ENCODE assay signal across 29 cellular contexts in the genomic region with DNA sequence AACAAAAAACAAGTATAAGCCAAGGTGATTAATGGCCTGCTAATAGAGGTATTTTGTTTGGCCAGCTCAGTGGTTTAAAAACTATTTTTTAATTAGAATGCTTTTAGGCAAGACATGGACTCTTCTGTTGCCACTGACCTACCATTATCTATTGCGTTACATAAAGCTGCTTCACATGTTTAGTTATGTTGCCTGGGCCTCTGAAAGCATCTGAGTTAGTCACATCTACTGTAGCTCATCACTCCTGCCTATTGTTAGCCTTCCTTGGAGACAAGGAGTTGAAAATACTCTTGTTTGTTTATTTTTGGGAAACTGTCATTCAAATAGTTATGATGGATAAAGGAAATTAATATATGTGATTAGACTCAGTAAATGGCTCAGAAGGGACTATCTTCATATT. TPM values are rescaled to one million over a fixed set of nuclear protein-coding genes. Genes with fewer than 3 reads are reported as not detected.
"Had no signal": no experiment of that assay in that cellular context is flagged by ENCODE, and none has a peak within 500 bp of the region (broad histone marks: within the 10 kb centered on the region; RNA-seq: fewer than 3 reads in every experiment).

No MANE protein-coding gene starts in this region.

- H3K27ac ChIP-seq: adrenal gland, SJCRH30, SK-N-MC, WERI-Rb-1 had no signal

- ATAC-seq: activated CD8-positive, alpha-beta T cell treated with anti-CD3 and anti-CD28 coated beads for 36 hours; activated naive CD4-positive, alpha-beta T cell treated with anti-CD3 and anti-CD28 coated beads, Interleukin-2, amount 50 U/mL, for 72 hours; activated T-cell treated with anti-CD3 and anti-CD28 coated beads, Interleukin-2, amount 50 U/mL, for 72 hours; Panc1 had no signal

- H3K4me1 ChIP-seq: SJCRH30 had no signal

- DNase-seq: activated CD4-positive, alpha-beta T cell treated with anti-CD3 and anti-CD28 coated beads, Interleukin-2, amount 10 ng/mL, durations not matched to agents 24 days and 14 days; activated CD4-positive, alpha-beta T cell treated with anti-CD3 and anti-CD28 coated beads, Interleukin-2, amount 50 U/mL, for 4 hours; activated CD4-positive, CD25-positive, alpha-beta regulatory T cell; activated CD8-positive, alpha-beta T cell treated with anti-CD3 and anti-CD28 coated beads for 36 hours; activated gamma-delta T cell; activated naive CD4-positive, alpha-beta T cell treated with Interleukin-2 at 50 U/mL for 16 hours; activated T-cell treated with anti-CD3 and anti-CD28 coated beads, Interleukin-2, amount 50 U/mL, for 1 hour; activated T-cell treated with anti-CD3 and anti-CD28 coated beads, Interleukin-2, amount 50 U/mL, for 72 hours; adrenal gland; anterior cingulate cortex; caudate nucleus; cerebellar nuclear complex; MG63; NCI-H1048; NCI-H1105 treated with DMSO at 0.1 percent for 48 hours; NCI-H1436; NCI-H1694; NCI-H1930; NCI-H2081 treated with DMSO at 0.1 percent for 48 hours; NCI-H345; NCI-H524 treated with DMSO at 0.1 percent for 48 hours; SHP77; SJCRH30; T1000; WERI-Rb-1 had no signal

- H3K9me3 ChIP-seq: adrenal gland, MG63, SJCRH30 had no signal

- H3K4me3 ChIP-seq: adrenal gland, MG63, SJCRH30, SK-N-MC had no signal

- H3K27me3 ChIP-seq: adrenal gland, MG63, SJCRH30 had no signal

RNA-seq across cellular contexts. Expression of a gene that starts 26.7 kb away (rescaled TPM):
- total RNA-seq: activated CD4-positive, alpha-beta T cell treated with anti-CD3 and anti-CD28 coated beads, Interleukin-2, amount 10 ng/mL, durations not matched to agents 24 days and 14 days; NCI-H460; SJCRH30 had no signal
